ENCODE assay signal across 28 cellular contexts in genomic region chr20:59561228-59561605, GRCh38. TPM values are rescaled to one million over a fixed set of nuclear protein-coding genes. Genes with fewer than 3 reads are reported as not detected.
"Had no signal": no experiment of that assay in that cellular context is flagged by ENCODE, and none has a peak within 500 bp of the region (broad histone marks: within the 10 kb centered on the region; RNA-seq: fewer than 3 reads in every experiment).

No MANE protein-coding gene starts in this region.

- FAIRE-seq: endothelial cell of umbilical vein, kidney had no signal

- H3K4me1 ChIP-seq: gastrocnemius medialis, parathyroid adenoma, psoas muscle, stomach, thyroid gland, upper lobe of right lung had no signal

- H3K36me3 Mint-ChIP-seq: activated naive CD8-positive, alpha-beta T cell treated with anti-CD3 and anti-CD28 coated beads, Interleukin-2, amount 10 ng/mL, durations not matched to agents 7 days and 5 days; mesothelial cell of epicardium; naive thymus-derived CD8-positive, alpha-beta T cell; stimulated activated naive B cell treated with anti-CD40 and anti-IgM and Interleukin-4, amounts not matched to agents 10 μg/mL and 1 μg/mL and 100 μg/mL, for 72 hours had no signal

- H3K27me3 ChIP-seq: brain microvascular endothelial cell, gastrocnemius medialis, thyroid gland had no signal

- H3K27ac Mint-ChIP-seq: activated naive CD4-positive, alpha-beta T cell treated with anti-CD3 and anti-CD28 coated beads for 36 hours; activated naive CD8-positive, alpha-beta T cell treated with anti-CD3 and anti-CD28 coated beads, Interleukin-2, amount 10 ng/mL, durations not matched to agents 7 days and 5 days; activated T-helper 1 cell treated with anti-CD3 and anti-CD28 coated beads, Interleukin-12 subunit alpha, Interleukin-12 subunit beta, Interleukin-2, Interleukin-4 antibody, amounts not matched to agents 30 ng/mL and 10 ng/mL and 1 ng/mL, durations not matched to agents 14 hours and 24 hours and 36 hours; mesothelial cell of epicardium; naive thymus-derived CD8-positive, alpha-beta T cell; stimulated activated naive B cell treated with anti-CD40 and anti-IgM and Interleukin-4, amounts not matched to agents 10 μg/mL and 1 μg/mL and 100 μg/mL, for 72 hours; T-helper 17 cell had no signal

- ATAC-seq: activated CD4-positive, CD25-positive, alpha-beta regulatory T cell treated with anti-CD3 and anti-CD28 coated beads, Interleukin-2, amount 50 U/mL, for 24 hours; gastrocnemius medialis; naive thymus-derived CD8-positive, alpha-beta T cell; psoas muscle; stimulated activated naive B cell treated with anti-CD40 and anti-IgM and Interleukin-4, amounts not matched to agents 10 μg/mL and 1 μg/mL and 100 μg/mL, for 72 hours; T-helper 17 cell had no signal

- H3K4me1 Mint-ChIP-seq: activated naive CD8-positive, alpha-beta T cell treated with anti-CD3 and anti-CD28 coated beads, Interleukin-2, amount 10 ng/mL, durations not matched to agents 7 days and 5 days; mesothelial cell of epicardium; neural crest cell; stimulated activated naive B cell treated with anti-CD40 and anti-IgM and Interleukin-4, amounts not matched to agents 10 μg/mL and 1 μg/mL and 100 μg/mL, for 72 hours; T-helper 17 cell had no signal

- DNase-seq: activated CD4-positive, alpha-beta T cell treated with anti-CD3 and anti-CD28 coated beads, Interleukin-2, amount 50 U/mL, for 48 hours; activated CD8-positive, alpha-beta memory T cell treated with anti-CD3 and anti-CD28 coated beads for 24 hours; activated naive CD4-positive, alpha-beta T cell treated with anti-CD3 and anti-CD28 coated beads for 36 hours; activated naive CD8-positive, alpha-beta T cell treated with anti-CD3 and anti-CD28 coated beads, Interleukin-2, amount 10 ng/mL, durations not matched to agents 7 days and 5 days; central memory CD4-positive, alpha-beta T cell; esophagus squamous epithelium; gastrocnemius medialis; kidney; left colon; naive thymus-derived CD8-positive, alpha-beta T cell; psoas muscle; stimulated activated CD4-positive, alpha-beta T cell treated with anti-CD3 and anti-CD28 coated beads, Interleukin-1b, Interleukin-23, amount 100 ng/mL, for 48 hours; stimulated activated naive B cell treated with anti-CD40 and anti-IgM and Interleukin-4, amounts not matched to agents 10 μg/mL and 1 μg/mL and 100 μg/mL, for 72 hours; stomach; T-helper 17 cell; T1000; thyroid gland; upper lobe of right lung; WERI-Rb-1 had no signal

- H3K36me3 ChIP-seq: brain microvascular endothelial cell, esophagus squamous epithelium, gastrocnemius medialis, stomach, thyroid gland, upper lobe of right lung, WERI-Rb-1 had no signal

- H3K4me3 ChIP-seq: esophagus squamous epithelium, gastrocnemius medialis, hepatocyte, psoas muscle, smooth muscle cell, stomach, thyroid gland, upper lobe of right lung had no signal

- H3K9me3 ChIP-seq: esophagus squamous epithelium, gastrocnemius medialis, psoas muscle, stomach, thyroid gland, upper lobe of right lung had no signal

- H3K4me3 Mint-ChIP-seq: activated naive CD4-positive, alpha-beta T cell treated with anti-CD3 and anti-CD28 coated beads for 36 hours; activated naive CD8-positive, alpha-beta T cell treated with anti-CD3 and anti-CD28 coated beads, Interleukin-2, amount 10 ng/mL, durations not matched to agents 7 days and 5 days; activated T-helper 1 cell treated with anti-CD3 and anti-CD28 coated beads, Interleukin-12 subunit alpha, Interleukin-12 subunit beta, Interleukin-2, Interleukin-4 antibody, amounts not matched to agents 30 ng/mL and 10 ng/mL and 1 ng/mL, durations not matched to agents 14 hours and 24 hours and 36 hours; mesothelial cell of epicardium; naive thymus-derived CD8-positive, alpha-beta T cell; neural crest cell; stimulated activated naive B cell treated with anti-CD40 and anti-IgM and Interleukin-4, amounts not matched to agents 10 μg/mL and 1 μg/mL and 100 μg/mL, for 72 hours; T-helper 17 cell had no signal

- H3K9me3 Mint-ChIP-seq: activated naive CD4-positive, alpha-beta T cell treated with anti-CD3 and anti-CD28 coated beads for 36 hours; activated naive CD8-positive, alpha-beta T cell treated with anti-CD3 and anti-CD28 coated beads, Interleukin-2, amount 10 ng/mL, durations not matched to agents 7 days and 5 days; activated T-helper 1 cell treated with anti-CD3 and anti-CD28 coated beads, Interleukin-12 subunit alpha, Interleukin-12 subunit beta, Interleukin-2, Interleukin-4 antibody, amounts not matched to agents 30 ng/mL and 10 ng/mL and 1 ng/mL, durations not matched to agents 14 hours and 24 hours and 36 hours; mesothelial cell of epicardium; neural crest cell; stimulated activated naive B cell treated with anti-CD40 and anti-IgM and Interleukin-4, amounts not matched to agents 10 μg/mL and 1 μg/mL and 100 μg/mL, for 72 hours had no signal

- H3K27ac ChIP-seq: brain microvascular endothelial cell, esophagus squamous epithelium, gastrocnemius medialis, hepatocyte, parathyroid adenoma, psoas muscle, stomach, thyroid gland, upper lobe of right lung, WERI-Rb-1 had no signal

RNA-seq across cellular contexts. Expression of gene PHACTR3, which starts 43.1 kb away (rescaled TPM):
- total RNA-seq: activated naive CD4-positive, alpha-beta T cell treated with anti-CD3 and anti-CD28 coated beads for 36 hours; activated naive CD8-positive, alpha-beta T cell treated with anti-CD3 and anti-CD28 coated beads, Interleukin-2, amount 10 ng/mL, durations not matched to agents 7 days and 5 days; activated T-helper 1 cell treated with anti-CD3 and anti-CD28 coated beads, Interleukin-12 subunit alpha, Interleukin-12 subunit beta, Interleukin-2, Interleukin-4 antibody, amounts not matched to agents 30 ng/mL and 10 ng/mL and 1 ng/mL, durations not matched to agents 14 hours and 24 hours and 36 hours; endothelial cell of umbilical vein; naive thymus-derived CD8-positive, alpha-beta T cell had no signal
- polyA plus RNA-seq: endothelial cell of umbilical vein; naive thymus-derived CD8-positive, alpha-beta T cell had no signal
